9 cellular contexts compared by ENCODE assay signal in genomic region chrX:5449323-5449722, GRCh38.
"Had no signal": no experiment of that assay in that cellular context is flagged by ENCODE, and none has a peak within 500 bp of the region (broad histone marks: within the 10 kb centered on the region; RNA-seq: fewer than 3 reads in every experiment).

No MANE protein-coding gene starts in this region.

- ATAC-seq: K562 had no signal

- H3K27ac ChIP-seq: GM23248, HL-60 had no signal

- H3K4me3 Mint-ChIP-seq: H9 had no signal

- H3K9ac ChIP-seq: GM23248 had no signal

- H2AFZ ChIP-seq: GM23248 had no signal

- H3K27ac Mint-ChIP-seq: H9 had no signal

- H3K4me1 Mint-ChIP-seq: H9 had no signal

- DNase-seq: GM23248, GOT3, H9, HCEC 1CT, IMR-90, Kasumi-1, KG1 had no signal

- H3K4me3 ChIP-seq: GM23248, K562 had no signal

- H3K9me3 Mint-ChIP-seq: H9 had no signal
